In genomic region chr5:139204196-139204595, GRCh38 we compare ENCODE assay signal across 20 cellular contexts. TPM values are rescaled to one million over a fixed set of nuclear protein-coding genes. Genes with fewer than 3 reads are reported as not detected.
A peak's percentile ranks its signal among the peaks of the same experiment; 100 is the strongest.
DNase-seq lines count a peak whose midpoint lies in the region; ATAC-seq lines count a peak whose summit lies in the region.
"Had no signal": no experiment of that assay in that cellular context is flagged by ENCODE, and none has a peak within 500 bp of the region (broad histone marks: within the 10 kb centered on the region; RNA-seq: fewer than 3 reads in every experiment).

No MANE protein-coding gene starts in this region.

- DNase-seq in activated CD4-positive, alpha-beta T cell treated with anti-CD3 and anti-CD28 coated beads for 36 hours, result no peak
- no peak for DNase-seq in activated CD4-positive, alpha-beta T cell treated with anti-CD3 and anti-CD28 coated beads, Interleukin-2, amount 10 ng/mL, durations not matched to agents 24 days and 14 days
- DNase-seq in HT1080 (ENCODE audit: low read depth), result peak; percentile 29
- DNase-seq in cerebellar cortex (ENCODE audit: low spot score), result peak; percentile 32
- no peak for DNase-seq in stimulated activated effector memory CD8-positive, alpha-beta T cell treated with anti-CD3 and anti-CD28 coated beads, Interleukin-12 subunit alpha, Interleukin-12 subunit beta, amount 100 ng/mL, for 72 hours (ENCODE audit: low spot score in 2 of 2)
- no peak for DNase-seq in NCI-H526 (lab: John Stamatoyannopoulos, UW)
- DNase-seq: DMS 273 treated with DMSO at 0.1 percent for 48 hours, DND-41, Karpas-422, MG63, NCI-H1048, NCI-H1436, NCI-H2029, NCI-H774, SHP77 treated with DMSO at 0.1 percent for 48 hours had no signal

- peak; percentile 33 for ATAC-seq in activated CD4-positive, alpha-beta T cell treated with anti-CD3 and anti-CD28 coated beads for 36 hours
- peak; percentile 54 for ATAC-seq in stimulated activated effector memory CD8-positive, alpha-beta T cell treated with anti-CD3 and anti-CD28 coated beads, Interleukin-12 subunit alpha, Interleukin-12 subunit beta, amount 100 ng/mL, for 72 hours
- no peak for ATAC-seq in HG02571 (IDR thresholded peaks at IDR 0.05; ENCODE audit: unreplicated experiment)
- ATAC-seq in GM21576 (IDR thresholded peaks at IDR 0.05; ENCODE audit: unreplicated experiment), result no peak
- ATAC-seq: SK-N-SH treated with all-trans-retinoic acid at 6 μM for 48 hours had no signal

- H3K36me3 Mint-ChIP-seq in activated CD4-positive, alpha-beta T cell treated with anti-CD3 and anti-CD28 coated beads for 36 hours (ENCODE audit: low read depth), result no peaks in the 10 kb centered on the region
- no peaks in the 10 kb centered on the region for H3K36me3 Mint-ChIP-seq in activated CD4-positive, alpha-beta T cell treated with anti-CD3 and anti-CD28 coated beads, Interleukin-2, amount 10 ng/mL, durations not matched to agents 24 days and 14 days (ENCODE audit: low read depth)
- H3K36me3 Mint-ChIP-seq in stimulated activated effector memory CD8-positive, alpha-beta T cell treated with anti-CD3 and anti-CD28 coated beads, Interleukin-12 subunit alpha, Interleukin-12 subunit beta, amount 100 ng/mL, for 72 hours, result no peaks in the 10 kb centered on the region
- H3K36me3 Mint-ChIP-seq: IgD-negative memory B cell had no signal

- peaks cover 3% of the 10 kb centered on the region for H3K4me1 Mint-ChIP-seq in activated CD4-positive, alpha-beta T cell treated with anti-CD3 and anti-CD28 coated beads for 36 hours
- H3K4me1 Mint-ChIP-seq in activated CD4-positive, alpha-beta T cell treated with anti-CD3 and anti-CD28 coated beads, Interleukin-2, amount 10 ng/mL, durations not matched to agents 24 days and 14 days, result peaks cover 11% of the 10 kb centered on the region
- H3K4me1 Mint-ChIP-seq in stimulated activated effector memory CD8-positive, alpha-beta T cell treated with anti-CD3 and anti-CD28 coated beads, Interleukin-12 subunit alpha, Interleukin-12 subunit beta, amount 100 ng/mL, for 72 hours, result no peaks in the 10 kb centered on the region
- H3K4me1 Mint-ChIP-seq: B cell had no signal

- H3K9me3 Mint-ChIP-seq in activated CD4-positive, alpha-beta T cell treated with anti-CD3 and anti-CD28 coated beads for 36 hours (ENCODE audit: low read depth), result no peaks in the 10 kb centered on the region
- no peaks in the 10 kb centered on the region for H3K9me3 Mint-ChIP-seq in activated CD4-positive, alpha-beta T cell treated with anti-CD3 and anti-CD28 coated beads, Interleukin-2, amount 10 ng/mL, durations not matched to agents 24 days and 14 days
- H3K9me3 Mint-ChIP-seq in stimulated activated effector memory CD8-positive, alpha-beta T cell treated with anti-CD3 and anti-CD28 coated beads, Interleukin-12 subunit alpha, Interleukin-12 subunit beta, amount 100 ng/mL, for 72 hours, result no peaks in the 10 kb centered on the region
- H3K9me3 Mint-ChIP-seq: IgD-negative memory B cell had no signal

- intact Hi-C loops in activated CD4-positive, alpha-beta T cell treated with anti-CD3 and anti-CD28 coated beads for 36 hours (cut with DNase I, micrococcal nuclease), result no loop called here
- intact Hi-C loops in activated CD4-positive, alpha-beta T cell treated with anti-CD3 and anti-CD28 coated beads, Interleukin-2, amount 10 ng/mL, durations not matched to agents 24 days and 14 days (cut with micrococcal nuclease), result no loop called here

- H3K4me3 Mint-ChIP-seq in activated CD4-positive, alpha-beta T cell treated with anti-CD3 and anti-CD28 coated beads for 36 hours, result no peak overlapping the region
- no peak overlapping the region for H3K4me3 Mint-ChIP-seq in activated CD4-positive, alpha-beta T cell treated with anti-CD3 and anti-CD28 coated beads, Interleukin-2, amount 10 ng/mL, durations not matched to agents 24 days and 14 days
- no peak overlapping the region for H3K4me3 Mint-ChIP-seq in stimulated activated effector memory CD8-positive, alpha-beta T cell treated with anti-CD3 and anti-CD28 coated beads, Interleukin-12 subunit alpha, Interleukin-12 subunit beta, amount 100 ng/mL, for 72 hours
- H3K4me3 Mint-ChIP-seq: B cell, IgD-negative memory B cell had no signal

- CTCF ChIA-PET in activated CD4-positive, alpha-beta T cell treated with anti-CD3 and anti-CD28 coated beads for 36 hours (lab: Charles Lee), result no interaction called here

- POLR2A ChIA-PET in activated CD4-positive, alpha-beta T cell treated with anti-CD3 and anti-CD28 coated beads for 36 hours (lab: Charles Lee), result no interaction called here

- H3K27ac Mint-ChIP-seq in activated CD4-positive, alpha-beta T cell treated with anti-CD3 and anti-CD28 coated beads for 36 hours, result no peak overlapping the region
- no peak overlapping the region for H3K27ac Mint-ChIP-seq in activated CD4-positive, alpha-beta T cell treated with anti-CD3 and anti-CD28 coated beads, Interleukin-2, amount 10 ng/mL, durations not matched to agents 24 days and 14 days
- no peak overlapping the region for H3K27ac Mint-ChIP-seq in stimulated activated effector memory CD8-positive, alpha-beta T cell treated with anti-CD3 and anti-CD28 coated beads, Interleukin-12 subunit alpha, Interleukin-12 subunit beta, amount 100 ng/mL, for 72 hours
- H3K27ac Mint-ChIP-seq: B cell, IgD-negative memory B cell had no signal

- peaks cover 2% of the 10 kb centered on the region for H3K27me3 Mint-ChIP-seq in activated CD4-positive, alpha-beta T cell treated with anti-CD3 and anti-CD28 coated beads for 36 hours
- no peaks in the 10 kb centered on the region for H3K27me3 Mint-ChIP-seq in activated CD4-positive, alpha-beta T cell treated with anti-CD3 and anti-CD28 coated beads, Interleukin-2, amount 10 ng/mL, durations not matched to agents 24 days and 14 days

RNA-seq across cellular contexts. Expression of gene SIL1, which starts 6.0 kb away (rescaled TPM):
- 10 to 100 TPM; 11.2 to 14.4 TPM for total RNA-seq in activated CD4-positive, alpha-beta T cell treated with anti-CD3 and anti-CD28 coated beads for 36 hours
- total RNA-seq in activated CD4-positive, alpha-beta T cell treated with anti-CD3 and anti-CD28 coated beads, Interleukin-2, amount 10 ng/mL, durations not matched to agents 24 days and 14 days, result 31.1 and 40.5 TPM in 2 replicates
- total RNA-seq in HT1080 (2014; rRNA removed; shearing (Covaris generic)), result 27.5 and 28.4 TPM in 2 replicates
- 19.3 and 19.5 TPM in 2 replicates for polyA plus RNA-seq in HT1080 (2015; cell fraction: cytosol; rRNA removed)
- 25.3 and 30.6 TPM in 2 replicates for polyA plus RNA-seq in HT1080 (2015; cell fraction: nucleus; rRNA removed)

Comparison
In these comparisons a context has a peak if more than half of its experiments do, and no peak if none do; other contexts are left out.
1. ATAC-seq: peak in activated CD4-positive, alpha-beta T cell treated with anti-CD3 and anti-CD28 coated beads for 36 hours (single experiment) and stimulated activated effector memory CD8-positive, alpha-beta T cell treated with anti-CD3 and anti-CD28 coated beads, Interleukin-12 subunit alpha, Interleukin-12 subunit beta, amount 100 ng/mL, for 72 hours (single experiment); none in HG02571 (single experiment) and GM21576 (single experiment).
2. DNase-seq: peak in HT1080 (single experiment) and cerebellar cortex (single experiment); none in activated CD4-positive, alpha-beta T cell treated with anti-CD3 and anti-CD28 coated beads for 36 hours (single experiment), activated CD4-positive, alpha-beta T cell treated with anti-CD3 and anti-CD28 coated beads, Interleukin-2, amount 10 ng/mL, durations not matched to agents 24 days and 14 days (single experiment), stimulated activated effector memory CD8-positive, alpha-beta T cell treated with anti-CD3 and anti-CD28 coated beads, Interleukin-12 subunit alpha, Interleukin-12 subunit beta, amount 100 ng/mL, for 72 hours (0 of 2) and NCI-H526 (0 of 2).